ENCODE assay signal across 26 cellular contexts in genomic region chr6:29734046-29735018, GRCh38. TPM values are rescaled to one million over a fixed set of nuclear protein-coding genes. Genes with fewer than 3 reads are reported as not detected.
A peak's percentile ranks its signal among the peaks of the same experiment; 100 is the strongest.
DNase-seq lines count a peak whose midpoint lies in the region; ATAC-seq and TF ChIP-seq lines count a peak whose summit lies in the region.
"Had no signal": no experiment of that assay in that cellular context is flagged by ENCODE, and none has a peak within 500 bp of the region (broad histone marks: within the 10 kb centered on the region; RNA-seq: fewer than 3 reads in every experiment).

No MANE protein-coding gene starts in this region.

- peaks cover 0 to 2% (median 0%) of the 10 kb centered on the region in 3 donors for H3K36me3 Mint-ChIP-seq in naive thymus-derived CD8-positive, alpha-beta T cell
- H3K36me3 Mint-ChIP-seq: activated CD4-positive, alpha-beta memory T cell treated with anti-CD3 and anti-CD28 coated beads for 36 hours; type B pancreatic cell had no signal

- intact Hi-C loops in mammary epithelial cell (cut with micrococcal nuclease), result loop anchor here (5.0 kb wide), 1 partner anchor 368 kb away; no protein-coding TSS in a partner anchor
- intact Hi-C loops in spleen (cut with DNase I; ENCODE audit: low total_unique reads), result no loop called here

- H3K79me2 ChIP-seq in mammary epithelial cell (ENCODE audit: insufficient read depth, low read length), result peaks cover 1% of the 10 kb centered on the region

- no peak overlapping the region for H3K4me3 ChIP-seq in mammary epithelial cell (replicated peaks in 1 of 3; ENCODE audit: insufficient read depth in 1 of 3, low read depth in 2 of 3, low read length in 3 of 3)
- no peak overlapping the region for H3K4me3 ChIP-seq in WERI-Rb-1 (ENCODE audit: low read depth, low read length)
- no peak overlapping the region for H3K4me3 ChIP-seq in spleen
- H3K4me3 ChIP-seq: mucosa of descending colon had no signal

- dilution Hi-C loops in mammary epithelial cell (cut with HindIII; ENCODE audit: low sequenced_read_pairs), result no loop called here

- H3K4me3 Mint-ChIP-seq in naive thymus-derived CD8-positive, alpha-beta T cell, result no peak overlapping the region
- H3K4me3 Mint-ChIP-seq: activated CD4-positive, alpha-beta memory T cell treated with anti-CD3 and anti-CD28 coated beads for 36 hours; activated naive CD4-positive, alpha-beta T cell treated with anti-CD3 and anti-CD28 coated beads for 36 hours; activated T-cell treated with anti-CD3 and anti-CD28 coated beads, Interleukin-2, amount 50 U/mL, for 24 hours; endodermal cell; T-helper 1 cell treated with Interleukin-12 subunit alpha and Interleukin-12 subunit beta and Interleukin-4 antibody, amounts not matched to agents 30 μg/mL and 1 μg/mL, for 36 hours; type B pancreatic cell had no signal

- no peak for ATAC-seq in naive thymus-derived CD8-positive, alpha-beta T cell
- ATAC-seq: left ventricle myocardium superior, mucosa of descending colon had no signal

- H3K36me3 ChIP-seq in mammary epithelial cell (ENCODE audit: insufficient read depth, low read length), result peaks cover 3% of the 10 kb centered on the region
- H3K36me3 ChIP-seq in WERI-Rb-1, result no peaks in the 10 kb centered on the region
- H3K36me3 ChIP-seq in spleen, result peaks cover 0 to 4% (median 0%) of the 10 kb centered on the region in 6 donors

- H4K20me1 ChIP-seq in mammary epithelial cell (ENCODE audit: insufficient read depth, low read length), result no peaks in the 10 kb centered on the region

- H2AFZ ChIP-seq in mammary epithelial cell (ENCODE audit: low read depth, low read length), result no peak overlapping the region

- TF ChIP-seq CTCF in mammary epithelial cell (conservative IDR thresholded peaks at IDR 0.05 in 1 of 2, IDR thresholded peaks at IDR 0.05 in 1 of 2; ENCODE audit: extremely low read depth in 1 of 2, insufficient read depth in 1 of 2, low read depth in 1 of 2, low read length in 2 of 2) (no peak), WERI-Rb-1 (IDR thresholded peaks at IDR 0.05; ENCODE audit: low read depth, low read length) (no peak), spleen (IDR thresholded peaks at IDR 0.05 in 8 of 11, conservative IDR thresholded peaks at IDR 0.05 in 3 of 11) (no peak)

- H3K27me3 Mint-ChIP-seq in naive thymus-derived CD8-positive, alpha-beta T cell, result no peaks in the 10 kb centered on the region
- H3K27me3 Mint-ChIP-seq: activated CD4-positive, alpha-beta memory T cell treated with anti-CD3 and anti-CD28 coated beads for 36 hours; activated T-cell treated with anti-CD3 and anti-CD28 coated beads, Interleukin-2, amount 50 U/mL, for 24 hours had no signal

- H3K9me3 ChIP-seq in mammary epithelial cell (replicated peaks; ENCODE audit: insufficient read depth, low read length) (no peaks in the 10 kb centered on the region), WERI-Rb-1 (ENCODE audit: severe bottlenecking) (no peaks in the 10 kb centered on the region), spleen (peaks cover 0 to 7% (median 0%) of the 10 kb centered on the region in 8 donors)
- H3K9me3 ChIP-seq: mucosa of descending colon, neutrophil had no signal

- peaks cover 14% of the 10 kb centered on the region for H3K4me1 ChIP-seq in mammary epithelial cell (ENCODE audit: insufficient read depth, low read length)
- peaks cover 0 to 31% (median 0%) of the 10 kb centered on the region in 6 donors for H3K4me1 ChIP-seq in spleen

- H3K27ac ChIP-seq in mammary epithelial cell (ENCODE audit: insufficient read depth, low read depth, low read length), result no peak overlapping the region
- no peak overlapping the region for H3K27ac ChIP-seq in WERI-Rb-1
- no peak overlapping the region for H3K27ac ChIP-seq in spleen
- H3K27ac ChIP-seq: neutrophil had no signal

- no peak for TF ChIP-seq POLR2A in spleen (IDR thresholded peaks at IDR 0.05)

- H3K4me2 ChIP-seq in mammary epithelial cell (ENCODE audit: insufficient read depth, low read depth, low read length), result no peak overlapping the region

- H3K4me1 Mint-ChIP-seq in naive thymus-derived CD8-positive, alpha-beta T cell, result peaks cover 15 to 52% (median 43%) of the 10 kb centered on the region in 4 donors
- H3K4me1 Mint-ChIP-seq: endodermal cell had no signal

- POLR2A ChIA-PET in naive thymus-derived CD8-positive, alpha-beta T cell (lab: Charles Lee), result interaction anchor here (0.7 to 5.2 kb wide), 8 partner anchors 7 to 58 kb away, joined by 3 to 39 read pairs (median 12); partner anchors contain the start of gene HLA-F

- peak overlapping the region in 6 of 10 donors; percentile 51 to 80 (median 66) for H3K27ac Mint-ChIP-seq in naive thymus-derived CD8-positive, alpha-beta T cell
- H3K27ac Mint-ChIP-seq: activated CD4-positive, alpha-beta memory T cell treated with anti-CD3 and anti-CD28 coated beads for 36 hours; activated naive CD4-positive, alpha-beta T cell treated with anti-CD3 and anti-CD28 coated beads for 36 hours; activated T-cell treated with anti-CD3 and anti-CD28 coated beads, Interleukin-2, amount 50 U/mL, for 24 hours; endodermal cell; T-helper 1 cell treated with Interleukin-12 subunit alpha and Interleukin-12 subunit beta and Interleukin-4 antibody, amounts not matched to agents 30 μg/mL and 1 μg/mL, for 36 hours; type B pancreatic cell had no signal

- no peak overlapping the region for H3K9ac ChIP-seq in mammary epithelial cell (ENCODE audit: insufficient read depth, low read length)

- H3K9me3 Mint-ChIP-seq in naive thymus-derived CD8-positive, alpha-beta T cell, result no peaks in the 10 kb centered on the region
- H3K9me3 Mint-ChIP-seq: activated CD4-positive, alpha-beta memory T cell treated with anti-CD3 and anti-CD28 coated beads for 36 hours; activated naive CD4-positive, alpha-beta T cell treated with anti-CD3 and anti-CD28 coated beads for 36 hours; activated T-cell treated with anti-CD3 and anti-CD28 coated beads, Interleukin-2, amount 50 U/mL, for 24 hours; endodermal cell; type B pancreatic cell had no signal

- H3K27me3 ChIP-seq in mammary epithelial cell (ENCODE audit: insufficient read depth, low read length) (no peaks in the 10 kb centered on the region), WERI-Rb-1 (ENCODE audit: insufficient read depth, low read depth, severe bottlenecking) (no peaks in the 10 kb centered on the region), spleen (replicated peaks in 1 of 7) (no peaks in the 10 kb centered on the region)
- H3K27me3 ChIP-seq: neutrophil had no signal

- WGBS in mammary epithelial cell (ENCODE audit: low coverage, missing lambda C conversion rate), result 64% methylated on average over 3 of the region's 3 CpGs
- WGBS in spleen, 5 donors, result 58 to 86% (median 65%) methylated on average over 2 to 3 of the region's 3 CpGs

- BruUV-seq in mammary epithelial cell (replicated peaks; lab: Mats Ljungman, UMichigan), result no TSS peak

- DNase-seq in activated CD4-positive, CD25-positive, alpha-beta regulatory T cell treated with anti-CD3 and anti-CD28 coated beads, Interleukin-2, amount 50 U/mL, for 72 hours, result peak; percentile 12
- DNase-seq in activated CD4-positive, CD25-positive, alpha-beta regulatory T cell (lab: John Stamatoyannopoulos, UW), result no peak
- DNase-seq in NOMO-1 (lab: John Stamatoyannopoulos, UW; ENCODE audit: unreplicated experiment in 2 of 2) (peak; percentile 40 to 44), mammary epithelial cell (peak; percentile 25), WERI-Rb-1 (no peak), NCI-H1436 (lab: John Stamatoyannopoulos, UW) (no peak), spleen (no peak)
- DNase-seq in naive thymus-derived CD8-positive, alpha-beta T cell, result peak in 1 of 10 donors; percentile 5
- DNase-seq: 8988T; activated CD4-positive, alpha-beta memory T cell treated with anti-CD3 and anti-CD28 coated beads for 36 hours; activated naive CD4-positive, alpha-beta T cell treated with anti-CD3 and anti-CD28 coated beads for 36 hours; activated T-cell treated with anti-CD3 and anti-CD28 coated beads, Interleukin-2, amount 50 U/mL, for 24 hours; endodermal cell; left ventricle myocardium superior; mucosa of descending colon; NCI-H1436 treated with DMSO at 0.1 percent for 48 hours; NCI-H524 treated with DMSO at 0.1 percent for 48 hours; SIG-M5; small intestine; stimulated activated CD4-positive, alpha-beta T cell treated with anti-CD3 and anti-CD28 coated beads, Interleukin-2, amount 100 ng/mL, for 48 hours had no signal

- in situ Hi-C loops in mammary epithelial cell (cut with MboI; ENCODE audit: low sequenced_read_pairs in 2 of 2), result loop anchor here in 1 of 2 donors (5.0 to 25.0 kb wide), 2 partner anchors 103 to 278 kb away; no protein-coding TSS in a partner anchor

- CTCF ChIA-PET in mammary epithelial cell (lab: Charles Lee; ENCODE audit: low non-redundant PET), result no interaction called here

RNA-seq across cellular contexts. Expression of gene HLA-F, which starts 11.1 kb away (rescaled TPM):
- 10 to 100 TPM; 27.2 to 35.4 TPM for total RNA-seq in mammary epithelial cell
- polyA plus RNA-seq in mammary epithelial cell, result 32.4 TPM
- 13.4 TPM for polyA minus RNA-seq in mammary epithelial cell
- total RNA-seq in naive thymus-derived CD8-positive, alpha-beta T cell, result 100 to 1,000 TPM; 717 to 744 TPM
- 100 to 1,000 TPM; 457 to 626 (median 619) TPM for polyA plus RNA-seq in naive thymus-derived CD8-positive, alpha-beta T cell
- total RNA-seq in spleen, result 100 to 1,000 TPM; 402 to 532 (median 496) TPM
- polyA plus RNA-seq in spleen, result 100 to 1,000 TPM; 501 to 663 (median 577) TPM

RNA-seq across cellular contexts. Expression of gene ZFP57, which starts 53.4 kb away (rescaled TPM):
- total RNA-seq in mammary epithelial cell (10 to 100 TPM in 1 of 2 donors, 1 to 10 TPM in 1; 2.4 to 30.8 TPM), spleen (1 to 10 TPM in 1 of 7 donors, under 1 TPM in 2, not detected in 4; 0.37 to 2.8 (median 0.55) TPM)
- polyA plus RNA-seq in mammary epithelial cell (1.1 TPM), spleen (1 to 10 TPM in 1 of 3 donors, not detected in 2; 6.8 TPM)
- not detected for polyA minus RNA-seq in mammary epithelial cell
- total RNA-seq in naive thymus-derived CD8-positive, alpha-beta T cell, result 1 to 10 TPM; 4.6 to 5.6 TPM
- 1 to 10 TPM in 1 of 3 donors, not detected in 2; 1.8 TPM for polyA plus RNA-seq in naive thymus-derived CD8-positive, alpha-beta T cell
- total RNA-seq: activated CD4-positive, alpha-beta memory T cell treated with anti-CD3 and anti-CD28 coated beads for 36 hours; activated naive CD4-positive, alpha-beta T cell treated with anti-CD3 and anti-CD28 coated beads for 36 hours; fibroblast of lung; left ventricle myocardium superior; mucosa of descending colon; OCI-LY7; pulmonary artery endothelial cell had no signal
- polyA plus RNA-seq: fibroblast of lung had no signal

Comparison
In these comparisons a context has a peak if more than half of its experiments do, and no peak if none do; other contexts are left out.
1. DNase-seq: peak in activated CD4-positive, CD25-positive, alpha-beta regulatory T cell treated with anti-CD3 and anti-CD28 coated beads, Interleukin-2, amount 50 U/mL, for 72 hours (single experiment), NOMO-1 (2 of 2) and mammary epithelial cell (single experiment); none in activated CD4-positive, CD25-positive, alpha-beta regulatory T cell (0 of 4), WERI-Rb-1 (single experiment), NCI-H1436 (single experiment) and spleen (single experiment).
2. RNA of gene HLA-F, which starts 11.1 kb away (total RNA-seq): 717 to 744 TPM in naive thymus-derived CD8-positive, alpha-beta T cell and 402 to 532 TPM in spleen; 27.2 to 35.4 TPM in mammary epithelial cell; every median in the first group is over 10 times any median in the second.